ENCODE assay signal across 18 cellular contexts in the genomic region with DNA sequence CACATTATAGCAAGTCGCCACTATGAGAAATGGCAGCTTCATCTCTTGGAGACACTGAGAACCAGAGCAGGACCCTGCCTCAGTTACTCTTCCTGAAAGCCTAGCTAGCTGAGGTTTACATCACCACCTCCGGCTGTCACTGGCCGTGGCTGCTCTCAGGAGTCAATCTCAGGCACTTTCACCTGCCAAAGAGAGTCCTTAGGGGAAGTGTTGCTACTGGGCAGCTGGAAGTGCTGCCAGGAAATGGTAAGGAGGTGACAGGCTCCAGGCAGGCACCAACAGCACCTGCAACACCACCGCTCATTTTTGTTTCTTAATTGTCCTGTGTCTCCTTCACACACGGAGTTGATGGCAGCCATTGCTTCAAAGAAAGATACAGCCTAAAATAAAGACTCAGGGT.
"Had no signal": no experiment of that assay in that cellular context is flagged by ENCODE, and none has a peak within 500 bp of the region (broad histone marks: within the 10 kb centered on the region; RNA-seq: fewer than 3 reads in every experiment).

No MANE protein-coding gene starts in this region.

- H3K4me1 ChIP-seq: gastroesophageal sphincter, heart right ventricle, sigmoid colon, stomach, testis, upper lobe of left lung had no signal

- ATAC-seq: gastroesophageal sphincter, WTC11 had no signal

- H3K27me3 ChIP-seq: neural progenitor cell, ovary, testis, upper lobe of left lung had no signal

- H3K4me3 ChIP-seq: dorsolateral prefrontal cortex, gastroesophageal sphincter, heart right ventricle, neural progenitor cell, ovary, sigmoid colon, stomach, testis, upper lobe of left lung had no signal

- DNase-seq: activated CD4-positive, alpha-beta memory T cell treated with anti-CD3 and anti-CD28 coated beads, Interleukin-2, amount 10 ng/mL, durations not matched to agents 7 days and 5 days; activated CD4-positive, alpha-beta T cell treated with anti-CD3 and anti-CD28 coated beads for 4 hours; activated naive CD4-positive, alpha-beta T cell treated with anti-CD3 and anti-CD28 coated beads, Interleukin-2, amount 50 U/mL, for 16 hours; activated T-cell treated with anti-CD3 and anti-CD28 coated beads, Interleukin-2, amount 50 U/mL, for 24 hours; dorsolateral prefrontal cortex; endodermal cell; erythroblast; naive B cell; ovary; sigmoid colon; stimulated activated CD4-positive, alpha-beta T cell treated with anti-CD3 and anti-CD28 coated beads, Interleukin-2, amount 100 ng/mL, for 24 hours; stomach; testis had no signal

- H3K27ac ChIP-seq: dorsolateral prefrontal cortex, gastroesophageal sphincter, heart right ventricle, neural progenitor cell, ovary, sigmoid colon, stomach, testis, upper lobe of left lung had no signal

- H3K9me3 ChIP-seq: gastroesophageal sphincter, heart right ventricle, ovary, sigmoid colon, stomach, testis, upper lobe of left lung had no signal

- H3K36me3 ChIP-seq: gastroesophageal sphincter, heart right ventricle, neural progenitor cell, ovary, sigmoid colon, stomach, upper lobe of left lung had no signal
